10 cellular contexts compared by ENCODE assay signal in the genomic region with DNA sequence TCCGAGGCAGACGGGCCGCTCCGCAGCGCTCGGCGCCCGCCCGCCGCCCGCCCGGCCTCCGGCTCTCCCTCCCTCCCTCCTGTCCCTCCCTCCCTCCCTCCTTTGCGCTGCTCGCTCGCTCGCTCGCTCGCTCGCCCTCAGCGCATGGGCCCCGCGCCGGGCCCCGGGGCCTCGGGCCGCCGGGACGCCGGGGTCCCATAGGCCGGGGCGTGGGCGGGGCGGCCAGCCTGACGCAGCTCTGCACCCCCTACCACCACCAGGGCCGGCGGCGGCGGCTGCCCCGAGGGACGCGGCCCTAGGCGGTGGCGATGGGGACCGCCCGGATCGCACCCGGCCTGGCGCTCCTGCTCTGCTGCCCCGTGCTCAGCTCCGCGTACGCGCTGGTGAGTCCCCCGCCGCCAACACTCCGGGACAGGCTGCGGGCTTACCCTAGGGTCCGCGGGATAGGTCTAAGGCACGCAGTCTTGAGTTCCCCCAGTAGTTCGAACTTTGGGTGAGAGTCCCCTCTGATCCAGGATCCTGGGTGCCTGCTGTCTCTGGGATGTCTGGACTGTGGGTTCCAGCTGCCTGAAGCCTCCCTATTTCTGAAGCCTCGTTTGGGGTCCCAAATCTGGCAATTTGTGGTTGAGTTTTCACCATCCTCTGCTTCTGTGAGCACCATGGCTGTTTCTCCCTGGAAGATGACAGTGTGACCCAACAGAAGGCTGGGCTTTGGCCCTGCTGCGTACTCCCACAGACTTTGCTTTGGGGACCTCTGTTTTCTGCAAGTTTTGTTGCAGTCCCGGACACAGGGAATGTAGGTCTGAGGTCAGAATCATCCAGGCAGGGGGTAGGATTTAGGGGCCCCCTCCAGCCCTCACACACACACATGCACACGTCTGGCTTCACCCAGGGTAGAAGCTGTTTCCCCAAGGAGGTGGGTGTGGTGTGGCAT. TPM values are rescaled to one million over a fixed set of nuclear protein-coding genes. Genes with fewer than 3 reads are reported as not detected.
A peak's percentile ranks its signal among the peaks of the same experiment; 100 is the strongest.
DNase-seq lines count a peak whose midpoint lies in the region; ATAC-seq and TF ChIP-seq lines count a peak whose summit lies in the region.
"Had no signal": no experiment of that assay in that cellular context is flagged by ENCODE, and none has a peak within 500 bp of the region (broad histone marks: within the 10 kb centered on the region; RNA-seq: fewer than 3 reads in every experiment).

No MANE protein-coding gene starts in this region.

- H3K9ac ChIP-seq in skeletal muscle tissue (ENCODE audit: low read depth in 1 of 3, low read length in 3 of 3): peak overlapping the region in 1 of 3 donors; percentile 41

- no peaks in the 10 kb centered on the region for H3K9me3 Mint-ChIP-seq in WTC11

- peak; percentile 61 for DNase-seq in DMS 273 (lab: John Stamatoyannopoulos, UW; ENCODE audit: unreplicated experiment)
- no peak for DNase-seq in DMS 273 treated with DMSO at 0.1 percent for 48 hours (lab: John Stamatoyannopoulos, UW)
- no peak for DNase-seq in WTC11 (ENCODE audit: low spot score)
- no peak for DNase-seq in left ventricle myocardium superior
- DNase-seq in Ammon's horn (ENCODE audit: low spot score): no peak

- H3K27ac ChIP-seq in skeletal muscle tissue (ENCODE audit: low read depth, low read length): no peak overlapping the region
- H3K27ac ChIP-seq: 22Rv1 had no signal

- POLR2A ChIA-PET in WTC11 (lab: Charles Lee): interaction anchor here (0.8 to 1.4 kb wide), 2 partner anchors 7 to 497 kb away, joined by 3 to 4 read pairs; a partner anchor contains a TSS

- no peaks in the 10 kb centered on the region for H3K36me3 ChIP-seq in skeletal muscle tissue (ENCODE audit: control insufficient read depth in 3 of 3, insufficient read depth in 3 of 3, low read length in 3 of 3)

- CTCF ChIA-PET in WTC11 (lab: Charles Lee): interaction anchor here (0.6 to 3.6 kb wide), 10 partner anchors 9 to 190 kb away, joined by 3 to 27 read pairs (median 6); a partner anchor contains a TSS

- H3K9me3 ChIP-seq in skeletal muscle tissue (ENCODE audit: control insufficient read depth in 3 of 3, low read length in 3 of 3): no peaks in the 10 kb centered on the region

- H3K4me1 ChIP-seq in skeletal muscle tissue (ENCODE audit: control insufficient read depth in 3 of 3, insufficient read depth in 3 of 3, low read length in 3 of 3): peaks cover 4 to 11% (median 7%) of the 10 kb centered on the region in 3 donors

- H3K4me1 Mint-ChIP-seq in WTC11: peaks cover 35% of the 10 kb centered on the region

- peaks cover 21 to 37% (median 34%) of the 10 kb centered on the region in 3 donors for H3K27me3 ChIP-seq in skeletal muscle tissue (ENCODE audit: control insufficient read depth in 3 of 3, insufficient read depth in 3 of 3, low read length in 3 of 3)

- H3K27me3 Mint-ChIP-seq in WTC11 (ENCODE audit: low read depth): peaks cover 93% of the 10 kb centered on the region

- no peak for TF ChIP-seq CTCF in WTC11 (IDR thresholded peaks at IDR 0.05)

- intact Hi-C loops in left ventricle myocardium superior (cut with micrococcal nuclease): no loop called here

- ATAC-seq in WTC11 (peak; percentile 3; the same call in 1 of the 2 replicates), left ventricle myocardium superior (peak; percentile 74), GM21360 (IDR thresholded peaks at IDR 0.05; ENCODE audit: unreplicated experiment) (no peak), HG03442 (IDR thresholded peaks at IDR 0.05; ENCODE audit: unreplicated experiment) (no peak)

- H3K36me3 Mint-ChIP-seq in WTC11: no peaks in the 10 kb centered on the region

- peak overlapping the region; percentile 73 for H3K4me3 Mint-ChIP-seq in WTC11

- no peak overlapping the region for H3K27ac Mint-ChIP-seq in WTC11

- peak overlapping the region; percentile 4 to 43 (median 35) for H3K4me3 ChIP-seq in skeletal muscle tissue (ENCODE audit: low read length in 3 of 3)

TF ChIP-seq in WTC11, 78 proteins besides CTCF, POLR2A, EP300 and RAD21 (continues in another document):
- TF ChIP-seq GABPB1 (CRISPR knock-in tag; IDR thresholded peaks at IDR 0.05): no peak
- no peak for TF ChIP-seq ZNF416 (CRISPR knock-in tag; IDR thresholded peaks at IDR 0.05)
- no peak for TF ChIP-seq CREM (CRISPR knock-in tag; IDR thresholded peaks at IDR 0.05)
- TF ChIP-seq ZNF396 (CRISPR knock-in tag; IDR thresholded peaks at IDR 0.05; ENCODE audit: borderline replicate concordance): no peak
- no peak for TF ChIP-seq TCF7 (CRISPR knock-in tag; IDR thresholded peaks at IDR 0.05; ENCODE audit: low read depth)
- no peak for TF ChIP-seq KAT7 (CRISPR knock-in tag; IDR thresholded peaks at IDR 0.05; ENCODE audit: borderline replicate concordance)
- TF ChIP-seq FOXP1 (CRISPR knock-in tag; IDR thresholded peaks at IDR 0.05; ENCODE audit: borderline replicate concordance): peak; percentile 41; the same call in 1 of the 2 replicates
- no peak for TF ChIP-seq NFATC4 (CRISPR knock-in tag; IDR thresholded peaks at IDR 0.05)
- TF ChIP-seq, protein P1, sequence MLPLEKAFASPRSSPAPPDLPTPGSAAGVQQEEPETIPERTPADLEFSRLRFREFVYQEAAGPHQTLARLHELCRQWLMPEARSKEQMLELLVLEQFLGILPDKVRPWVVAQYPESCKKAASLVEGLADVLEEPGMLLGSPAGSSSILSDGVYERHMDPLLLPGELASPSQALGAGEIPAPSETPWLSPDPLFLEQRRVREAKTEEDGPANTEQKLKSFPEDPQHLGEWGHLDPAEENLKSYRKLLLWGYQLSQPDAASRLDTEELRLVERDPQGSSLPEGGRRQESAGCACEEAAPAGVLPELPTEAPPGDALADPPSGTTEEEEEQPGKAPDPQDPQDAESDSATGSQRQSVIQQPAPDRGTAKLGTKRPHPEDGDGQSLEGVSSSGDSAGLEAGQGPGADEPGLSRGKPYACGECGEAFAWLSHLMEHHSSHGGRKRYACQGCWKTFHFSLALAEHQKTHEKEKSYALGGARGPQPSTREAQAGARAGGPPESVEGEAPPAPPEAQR (CRISPR knock-in tag; IDR thresholded peaks at IDR 0.05): no peak
- TF ChIP-seq, protein P2, sequence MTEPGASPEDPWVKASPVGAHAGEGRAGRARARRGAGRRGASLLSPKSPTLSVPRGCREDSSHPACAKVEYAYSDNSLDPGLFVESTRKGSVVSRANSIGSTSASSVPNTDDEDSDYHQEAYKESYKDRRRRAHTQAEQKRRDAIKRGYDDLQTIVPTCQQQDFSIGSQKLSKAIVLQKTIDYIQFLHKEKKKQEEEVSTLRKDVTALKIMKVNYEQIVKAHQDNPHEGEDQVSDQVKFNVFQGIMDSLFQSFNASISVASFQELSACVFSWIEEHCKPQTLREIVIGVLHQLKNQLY (CRISPR knock-in tag; IDR thresholded peaks at IDR 0.05): no peak
- TF ChIP-seq ESRRA (CRISPR knock-in tag; IDR thresholded peaks at IDR 0.05; ENCODE audit: borderline replicate concordance): no peak
- TF ChIP-seq, protein P3, sequence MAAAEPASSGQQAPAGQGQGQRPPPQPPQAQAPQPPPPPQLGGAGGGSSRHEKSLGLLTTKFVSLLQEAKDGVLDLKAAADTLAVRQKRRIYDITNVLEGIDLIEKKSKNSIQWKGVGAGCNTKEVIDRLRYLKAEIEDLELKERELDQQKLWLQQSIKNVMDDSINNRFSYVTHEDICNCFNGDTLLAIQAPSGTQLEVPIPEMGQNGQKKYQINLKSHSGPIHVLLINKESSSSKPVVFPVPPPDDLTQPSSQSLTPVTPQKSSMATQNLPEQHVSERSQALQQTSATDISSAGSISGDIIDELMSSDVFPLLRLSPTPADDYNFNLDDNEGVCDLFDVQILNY (CRISPR knock-in tag; IDR thresholded peaks at IDR 0.05): no peak
- TF ChIP-seq, protein P4, sequence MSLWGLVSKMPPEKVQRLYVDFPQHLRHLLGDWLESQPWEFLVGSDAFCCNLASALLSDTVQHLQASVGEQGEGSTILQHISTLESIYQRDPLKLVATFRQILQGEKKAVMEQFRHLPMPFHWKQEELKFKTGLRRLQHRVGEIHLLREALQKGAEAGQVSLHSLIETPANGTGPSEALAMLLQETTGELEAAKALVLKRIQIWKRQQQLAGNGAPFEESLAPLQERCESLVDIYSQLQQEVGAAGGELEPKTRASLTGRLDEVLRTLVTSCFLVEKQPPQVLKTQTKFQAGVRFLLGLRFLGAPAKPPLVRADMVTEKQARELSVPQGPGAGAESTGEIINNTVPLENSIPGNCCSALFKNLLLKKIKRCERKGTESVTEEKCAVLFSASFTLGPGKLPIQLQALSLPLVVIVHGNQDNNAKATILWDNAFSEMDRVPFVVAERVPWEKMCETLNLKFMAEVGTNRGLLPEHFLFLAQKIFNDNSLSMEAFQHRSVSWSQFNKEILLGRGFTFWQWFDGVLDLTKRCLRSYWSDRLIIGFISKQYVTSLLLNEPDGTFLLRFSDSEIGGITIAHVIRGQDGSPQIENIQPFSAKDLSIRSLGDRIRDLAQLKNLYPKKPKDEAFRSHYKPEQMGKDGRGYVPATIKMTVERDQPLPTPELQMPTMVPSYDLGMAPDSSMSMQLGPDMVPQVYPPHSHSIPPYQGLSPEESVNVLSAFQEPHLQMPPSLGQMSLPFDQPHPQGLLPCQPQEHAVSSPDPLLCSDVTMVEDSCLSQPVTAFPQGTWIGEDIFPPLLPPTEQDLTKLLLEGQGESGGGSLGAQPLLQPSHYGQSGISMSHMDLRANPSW (CRISPR knock-in tag; conservative IDR thresholded peaks at IDR 0.05; ENCODE audit: low read depth): no peak
- no peak for TF ChIP-seq HMGA2 (CRISPR knock-in tag; IDR thresholded peaks at IDR 0.05)
- TF ChIP-seq, protein P5, sequence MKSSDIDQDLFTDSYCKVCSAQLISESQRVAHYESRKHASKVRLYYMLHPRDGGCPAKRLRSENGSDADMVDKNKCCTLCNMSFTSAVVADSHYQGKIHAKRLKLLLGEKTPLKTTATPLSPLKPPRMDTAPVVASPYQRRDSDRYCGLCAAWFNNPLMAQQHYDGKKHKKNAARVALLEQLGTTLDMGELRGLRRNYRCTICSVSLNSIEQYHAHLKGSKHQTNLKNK (CRISPR knock-in tag; IDR thresholded peaks at IDR 0.05): no peak
- 0 out of 2 replicates have a peak, but pooled peaks have one; percentile 8 for TF ChIP-seq ZNF423 (CRISPR knock-in tag; IDR thresholded peaks at IDR 0.05)

RNA-seq across cellular contexts. Expression of a gene that starts 6.0 kb away (rescaled TPM):
- total RNA-seq in WTC11 (2021) (4.0 to 12.0 TPM (median 5.6 TPM) in 3 replicates), left ventricle myocardium superior (13.0 TPM), skeletal muscle tissue (9.4 TPM)

RNA-seq across cellular contexts. Expression of a gene that starts 20.3 kb away (rescaled TPM):
- total RNA-seq in WTC11 (2021) (0.31 TPM in 1 of 3 replicates, not detected in the others), left ventricle myocardium superior (9,164 TPM), skeletal muscle tissue (53.2 TPM)
- total RNA-seq: NCI-H460 had no signal

Comparison
In these comparisons a context has a peak if more than half of its experiments do, and no peak if none do; other contexts are left out.
1. ATAC-seq: peak in WTC11 (single experiment) and left ventricle myocardium superior (single experiment); none in GM21360 (single experiment) and HG03442 (single experiment).
2. RNA of a gene that starts 20.3 kb away (total RNA-seq): 9,164 TPM in left ventricle myocardium superior (single experiment); 53.2 TPM in skeletal muscle tissue (single experiment) and 0.31 TPM in WTC11; every median in the first group is over 100 times any median in the second.